In the genomic region with DNA sequence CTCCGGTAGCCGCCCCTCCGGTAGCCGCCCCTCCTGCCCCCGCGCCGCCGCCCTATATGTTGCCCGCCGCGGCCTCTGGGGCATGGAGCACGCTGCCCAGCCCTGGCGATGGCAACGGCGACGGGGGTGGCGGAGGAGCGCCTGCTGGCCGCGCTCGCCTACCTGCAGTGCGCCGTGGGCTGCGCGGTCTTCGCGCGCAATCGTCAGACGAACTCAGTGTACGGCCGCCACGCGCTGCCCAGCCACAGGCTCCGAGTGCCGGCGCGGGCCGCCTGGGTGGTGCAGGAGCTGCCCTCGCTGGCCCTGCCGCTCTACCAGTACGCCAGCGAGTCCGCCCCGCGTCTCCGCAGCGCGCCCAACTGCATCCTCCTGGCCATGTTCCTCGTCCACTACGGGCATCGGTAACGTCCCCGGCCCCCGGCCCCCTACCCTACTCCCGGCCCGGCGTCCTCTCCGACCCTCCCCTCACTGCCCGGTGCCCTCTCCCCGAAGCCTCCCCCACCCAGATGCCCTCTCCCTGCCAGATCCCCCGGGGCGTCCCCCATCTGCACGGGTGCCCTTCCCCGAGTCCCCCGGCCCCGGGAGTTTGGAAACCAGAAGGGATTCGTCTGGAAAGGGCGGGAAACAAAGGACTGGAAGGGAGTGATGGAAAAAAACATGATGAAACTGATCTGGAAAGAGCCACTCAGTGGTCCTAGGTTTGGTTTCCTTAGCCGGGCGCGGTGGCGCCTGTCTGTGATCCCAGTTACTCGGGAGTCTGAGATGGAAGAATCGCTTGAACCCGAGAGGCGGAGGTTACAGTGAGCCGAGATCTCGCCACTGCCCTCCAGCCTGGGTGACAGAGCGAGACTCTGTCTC, we compare ENCODE assay signal across 8 cellular contexts. TPM values are rescaled to one million over a fixed set of nuclear protein-coding genes. Genes with fewer than 3 reads are reported as not detected.
DNase-seq lines count a peak whose midpoint lies in the region; ATAC-seq and TF ChIP-seq lines count a peak whose summit lies in the region.

No MANE protein-coding gene starts in this region.

- intact Hi-C loops in lower leg skin (cut with DNase I; ENCODE audit: low total_unique reads) = no loop called here

- DNase-seq in DMS153 treated with DMSO at 0.1 percent for 48 hours (lab: John Stamatoyannopoulos, UW; ENCODE audit: unreplicated experiment) (peak; percentile 82), DMS153 (lab: John Stamatoyannopoulos, UW) (no peak), RKO (ENCODE audit: low spot score) (peak; percentile 62), dedifferentiated amniotic fluid mesenchymal stem cell (ENCODE audit: extremely low spot score) (peak; percentile 20), lower leg skin (ENCODE audit: low spot score in 2 of 2) (peak in 1 of 2 donors; percentile 90)

- TF ChIP-seq POLR2A in lower leg skin (IDR thresholded peaks at IDR 0.05) = no peak

- H3K4me3 ChIP-seq in lower leg skin (ENCODE audit: low read depth, poor library complexity, severe bottlenecking) = peak overlapping the region; percentile 74

- ATAC-seq in GM19395 (IDR thresholded peaks at IDR 0.05; ENCODE audit: unreplicated experiment) (peak; percentile 58), HG03354 (IDR thresholded peaks at IDR 0.05; ENCODE audit: poor library complexity, severe bottlenecking, unreplicated experiment) (peak; percentile 60)

- WGBS in lower leg skin, 2 donors = 1% methylated on average over 31 to 41 of the region's 80 CpGs

- TF ChIP-seq CTCF in lower leg skin (IDR thresholded peaks at IDR 0.05) = no peak

- H3K27ac ChIP-seq in temporal lobe (ENCODE audit: low read depth, low read length) = peak overlapping the region; percentile 83

RNA-seq across cellular contexts. Expression of a gene that starts 0.5 kb away (rescaled TPM):
- total RNA-seq in lower leg skin = 100 to 1,000 TPM in 2 of 4 donors, 10 to 100 TPM in 2; 83.1 to 155 (median 98.4) TPM
- 35.4 TPM for total RNA-seq in temporal lobe

RNA-seq across cellular contexts. Expression of a gene that starts 0.9 kb away (rescaled TPM):
- total RNA-seq in lower leg skin = 10 to 100 TPM; 43.0 to 54.0 (median 47.9) TPM
- total RNA-seq in temporal lobe = 29.7 TPM
